In genomic region chr10:51985326-51985725, GRCh38 we compare ENCODE assay signal across 26 cellular contexts.
"Had no signal": no experiment of that assay in that cellular context is flagged by ENCODE, and none has a peak within 500 bp of the region (broad histone marks: within the 10 kb centered on the region; RNA-seq: fewer than 3 reads in every experiment).

No MANE protein-coding gene starts in this region.

- ATAC-seq: activated CD4-positive, alpha-beta T cell treated with anti-CD3 and anti-CD28 coated beads for 36 hours; activated CD8-positive, alpha-beta T cell treated with anti-CD3 and anti-CD28 coated beads for 36 hours; activated T-cell treated with anti-CD3 and anti-CD28 coated beads, Interleukin-2, amount 50 U/mL, for 4 hours; activated T-helper 17 cell treated with anti-CD3 and anti-CD28 coated beads, Interleukin-2, amount 50 U/mL, for 72 hours; body of pancreas; esophagus mucosa; foreskin keratinocyte; gastrocnemius medialis; heart left ventricle had no signal

- H3K4me3 ChIP-seq: adrenal gland, body of pancreas, gastrocnemius medialis, heart left ventricle had no signal

- FAIRE-seq: colon had no signal

- DNase-seq: activated CD4-positive, alpha-beta T cell treated with anti-CD3 and anti-CD28 coated beads for 36 hours; activated CD4-positive, alpha-beta T cell treated with anti-CD3 and anti-CD28 coated beads, Interleukin-2, amount 10 ng/mL, durations not matched to agents 24 days and 14 days; activated CD4-positive, CD25-positive, alpha-beta regulatory T cell; activated CD4-positive, CD25-positive, alpha-beta regulatory T cell treated with anti-CD3 and anti-CD28 coated beads, Interleukin-2, amount 50 U/mL, for 72 hours; activated CD8-positive, alpha-beta memory T cell treated with anti-CD3 and anti-CD28 coated beads for 24 hours; activated CD8-positive, alpha-beta T cell treated with anti-CD3 and anti-CD28 coated beads for 36 hours; activated effector memory CD4-positive, alpha-beta T cell treated with Interleukin-2 at 50 U/mL for 16 hours; activated gamma-delta T cell treated with Interleukin-2 at 50 U/mL for 16 hours; activated naive CD4-positive, alpha-beta T cell treated with anti-CD3 and anti-CD28 coated beads, Interleukin-2, amount 50 U/mL, for 16 hours; activated naive CD4-positive, alpha-beta T cell treated with Interleukin-2 at 50 U/mL for 16 hours; activated T-cell treated with anti-CD3 and anti-CD28 coated beads, Interleukin-2, amount 50 U/mL, for 4 hours; adrenal gland; amygdala; aorta; body of pancreas; caudate nucleus; cortex of kidney; effector CD8-positive, alpha-beta T cell; foreskin keratinocyte; gastrocnemius medialis; glutamatergic neuron; heart left ventricle; T-helper 2 cell had no signal
